Comparison of ENCODE assay signal across 26 cellular contexts in genomic region chr19:19966862-19967261, GRCh38.
"Had no signal": no experiment of that assay in that cellular context is flagged by ENCODE, and none has a peak within 500 bp of the region (broad histone marks: within the 10 kb centered on the region; RNA-seq: fewer than 3 reads in every experiment).

No MANE protein-coding gene starts in this region.

- H3K9me3 ChIP-seq: thyroid gland had no signal

- H3K9ac ChIP-seq: parathyroid adenoma had no signal

- H3K27me3 ChIP-seq: thyroid gland, upper lobe of right lung had no signal

- H3K27ac Mint-ChIP-seq: activated CD8-positive, alpha-beta T cell treated with anti-CD3 and anti-CD28 coated beads, Interleukin-2, amount 10 ng/mL, durations not matched to agents 7 days and 5 days; activated naive CD4-positive, alpha-beta T cell treated with anti-CD3 and anti-CD28 coated beads, Interleukin-2, amount 50 U/mL, for 72 hours; brain; dendritic cell treated with granulocyte-macrophage colony-stimulating factor and Interleukin-4, amounts not matched to agents 40 ng/mL and 50 ng/mL, for 4 days; natural killer cell treated with Interleukin-12 subunit alpha and Interleukin-12 subunit beta and Interleukin-15 and Interleukin-18, amount 100 ng/mL, for 72 hours; stimulated activated naive CD8-positive, alpha-beta T cell treated with anti-CD3 and anti-CD28 coated beads, Interleukin-15, Interleukin-2, amounts not matched to agents 100 ng/mL and 50 ng/mL, for 24 hours had no signal

- H3K27ac ChIP-seq: left ventricle myocardium inferior, parathyroid adenoma, thyroid gland, upper lobe of right lung, WERI-Rb-1 had no signal

- H3K79me2 ChIP-seq: parathyroid adenoma had no signal

- DNase-seq: activated CD4-positive, alpha-beta T cell treated with anti-CD3 and anti-CD28 coated beads for 1 hour; activated CD4-positive, alpha-beta T cell treated with anti-CD3 and anti-CD28 coated beads, Interleukin-2, amount 50 U/mL, for 1 hour; activated CD8-positive, alpha-beta T cell treated with anti-CD3 and anti-CD28 coated beads, Interleukin-2, amount 10 ng/mL, durations not matched to agents 7 days and 5 days; activated gamma-delta T cell treated with Interleukin-2 at 50 U/mL for 16 hours; activated T-cell treated with anti-CD3 and anti-CD28 coated beads, Interleukin-2, amount 50 U/mL, for 1 hour; aorta; caudate nucleus; effector CD4-positive, alpha-beta T cell; foreskin melanocyte; hippocampal formation; kidney glomerular epithelial cell; left ventricle myocardium inferior; midbrain; right cardiac atrium; stimulated activated CD4-positive, alpha-beta T cell treated with anti-CD3 and anti-CD28 coated beads, Interleukin-1b, Interleukin-23, amount 100 ng/mL, for 48 hours; substantia nigra; thyroid gland; upper lobe of right lung had no signal

- FAIRE-seq: TTC549 had no signal

- H3K4me1 ChIP-seq: left ventricle myocardium inferior, parathyroid adenoma, thyroid gland, upper lobe of right lung had no signal

- ATAC-seq: activated CD8-positive, alpha-beta T cell treated with anti-CD3 and anti-CD28 coated beads, Interleukin-2, amount 10 ng/mL, durations not matched to agents 7 days and 5 days; activated naive CD4-positive, alpha-beta T cell treated with anti-CD3 and anti-CD28 coated beads, Interleukin-2, amount 50 U/mL, for 72 hours; natural killer cell treated with Interleukin-12 subunit alpha and Interleukin-12 subunit beta and Interleukin-15 and Interleukin-18, amount 100 ng/mL, for 72 hours; right cardiac atrium; upper lobe of right lung had no signal

- H2AFZ ChIP-seq: parathyroid adenoma had no signal

- H3K4me1 Mint-ChIP-seq: brain had no signal

- H3K4me3 ChIP-seq: left ventricle myocardium inferior, thyroid gland, upper lobe of right lung had no signal

- H3K27me3 Mint-ChIP-seq: dendritic cell treated with granulocyte-macrophage colony-stimulating factor and Interleukin-4, amounts not matched to agents 40 ng/mL and 50 ng/mL, for 4 days; natural killer cell treated with Interleukin-12 subunit alpha and Interleukin-12 subunit beta and Interleukin-15 and Interleukin-18, amount 100 ng/mL, for 72 hours had no signal

- H3K36me3 ChIP-seq: left ventricle myocardium inferior, thyroid gland, upper lobe of right lung, WERI-Rb-1 had no signal

- H3K36me3 Mint-ChIP-seq: brain had no signal

- H3K4me3 Mint-ChIP-seq: activated CD8-positive, alpha-beta T cell treated with anti-CD3 and anti-CD28 coated beads, Interleukin-2, amount 10 ng/mL, durations not matched to agents 7 days and 5 days; brain; dendritic cell treated with granulocyte-macrophage colony-stimulating factor and Interleukin-4, amounts not matched to agents 40 ng/mL and 50 ng/mL, for 4 days; natural killer cell treated with Interleukin-12 subunit alpha and Interleukin-12 subunit beta and Interleukin-15 and Interleukin-18, amount 100 ng/mL, for 72 hours; stimulated activated naive CD8-positive, alpha-beta T cell treated with anti-CD3 and anti-CD28 coated beads, Interleukin-15, Interleukin-2, amounts not matched to agents 100 ng/mL and 50 ng/mL, for 24 hours had no signal
